In the genomic region with DNA sequence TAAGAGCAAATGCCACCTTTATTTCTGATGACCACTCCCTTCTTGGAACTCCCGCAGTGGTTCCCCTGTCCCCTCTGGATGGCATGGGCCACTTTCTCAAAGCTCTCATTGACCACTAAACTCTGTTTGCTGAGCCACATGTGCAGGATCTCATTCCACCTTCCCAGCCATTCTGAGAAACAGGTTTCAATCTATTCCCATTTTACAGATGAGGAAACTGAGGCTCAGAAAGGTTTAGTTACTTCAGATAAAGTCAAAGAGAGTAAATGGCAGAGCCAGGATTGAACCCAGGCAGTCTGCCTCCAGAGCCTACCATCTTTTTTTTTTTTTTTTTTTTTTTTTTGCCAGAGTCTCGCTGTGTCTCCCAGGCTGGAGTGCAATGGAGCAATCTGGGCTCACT, we compare ENCODE assay signal across 17 cellular contexts. TPM values are rescaled to one million over a fixed set of nuclear protein-coding genes. Genes with fewer than 3 reads are reported as not detected.
DNase-seq lines count a peak whose midpoint lies in the region; ATAC-seq, FAIRE-seq and TF ChIP-seq lines count a peak whose summit lies in the region.
"Had no signal": no experiment of that assay in that cellular context is flagged by ENCODE, and none has a peak within 500 bp of the region (broad histone marks: within the 10 kb centered on the region; RNA-seq: fewer than 3 reads in every experiment).

No MANE protein-coding gene starts in this region.

- CTCF ChIA-PET in endothelial cell of umbilical vein (lab: Charles Lee) = interaction anchor here (0.7 to 1.2 kb wide), 2 partner anchors 71 to 524 kb away, joined by 3 to 4 read pairs; no protein-coding TSS in a partner anchor

- H3K9ac ChIP-seq in endothelial cell of umbilical vein (replicated peaks; ENCODE audit: extremely low read depth, insufficient read depth, low read length) = no peak overlapping the region

- H3K9me3 ChIP-seq in heart right ventricle (no peaks in the 10 kb centered on the region), endothelial cell of umbilical vein (replicated peaks; ENCODE audit: control insufficient read depth, insufficient read depth, low read length) (no peaks in the 10 kb centered on the region), tibial artery (no peaks in the 10 kb centered on the region)
- H3K9me3 ChIP-seq: Caco-2 had no signal

- no peak for ATAC-seq in heart right ventricle
- ATAC-seq in left ventricle myocardium superior = no peak
- ATAC-seq: Panc1 had no signal

- intact Hi-C loops in heart right ventricle (cut with DNase I) (loop anchor here in 2 of 10 donors (2.0 to 5.0 kb wide), 2 partner anchors 27 to 33 kb away; no protein-coding TSS in a partner anchor), left ventricle myocardium superior (cut with micrococcal nuclease) (no loop called here), endothelial cell of umbilical vein (cut with micrococcal nuclease) (no loop called here), tibial artery (cut with DNase I; ENCODE audit: low total_unique reads) (no loop called here)

- H3K4me1 ChIP-seq in heart right ventricle (peaks cover 26 to 98% (median 75%) of the 10 kb centered on the region in 9 donors), endothelial cell of umbilical vein (ENCODE audit: control insufficient read depth, extremely low read depth, insufficient read depth, low read length) (peaks cover 24% of the 10 kb centered on the region), tibial artery (peaks cover 7 to 84% (median 68%) of the 10 kb centered on the region in 4 donors)

- peaks cover 1% of the 10 kb centered on the region for H3K4me1 Mint-ChIP-seq in progenitor cell of endocrine pancreas (ENCODE audit: low read depth)

- H3K27me3 Mint-ChIP-seq in progenitor cell of endocrine pancreas = no peaks in the 10 kb centered on the region

- no TSS peak for BruUV-seq in endothelial cell of umbilical vein (replicated peaks; lab: Mats Ljungman, UMichigan)

- dilution Hi-C loops in endothelial cell of umbilical vein (cut with MboI; ENCODE audit: extremely low pct_ligation_motif_present, low sequenced_read_pairs) = no loop called here

- no peaks in the 10 kb centered on the region for H3K79me2 ChIP-seq in endothelial cell of umbilical vein (ENCODE audit: control insufficient read depth, insufficient read depth, low read length)

- TF ChIP-seq POLR2A in endothelial cell of umbilical vein (IDR thresholded peaks at IDR 0.05; ENCODE audit: low read depth, low read length) = no peak

- no peak overlapping the region for H3K4me2 ChIP-seq in endothelial cell of umbilical vein (ENCODE audit: insufficient read depth, low read length)

- WGBS in heart right ventricle, 2 donors = 90 to 91% methylated on average over 2 of the region's 2 CpGs

- H2AFZ ChIP-seq in endothelial cell of umbilical vein (ENCODE audit: low read depth, low read length) = no peak overlapping the region

- H3K9me3 Mint-ChIP-seq in progenitor cell of endocrine pancreas (ENCODE audit: low read depth) = no peaks in the 10 kb centered on the region
- H3K9me3 Mint-ChIP-seq: CD4-positive, alpha-beta T cell had no signal

- peak overlapping the region in 8 of 10 donors; percentile 49 to 91 (median 78) for H3K27ac ChIP-seq in heart right ventricle
- no peak overlapping the region for H3K27ac ChIP-seq in endothelial cell of umbilical vein (ENCODE audit: insufficient read depth, low read depth, low read length)
- H3K27ac ChIP-seq in tibial artery = peak overlapping the region; percentile 76 to 80

- peak overlapping the region; percentile 58 for H3K27ac Mint-ChIP-seq in progenitor cell of endocrine pancreas
- H3K27ac Mint-ChIP-seq: CD4-positive, alpha-beta T cell had no signal

- H3K4me3 Mint-ChIP-seq in progenitor cell of endocrine pancreas (ENCODE audit: low read depth) = no peak overlapping the region
- H3K4me3 Mint-ChIP-seq: CD4-positive, alpha-beta T cell had no signal

- no peaks in the 10 kb centered on the region for H3K9me1 ChIP-seq in endothelial cell of umbilical vein (replicated peaks; ENCODE audit: control insufficient read depth, extremely low read depth, insufficient read depth, low read length)

- no peaks in the 10 kb centered on the region for H3K36me3 ChIP-seq in heart right ventricle
- H3K36me3 ChIP-seq in endothelial cell of umbilical vein (ENCODE audit: control insufficient read depth in 2 of 2, extremely low read depth in 1 of 2, insufficient read depth in 2 of 2, low read length in 2 of 2) = no peaks in the 10 kb centered on the region
- H3K36me3 ChIP-seq in tibial artery = no peaks in the 10 kb centered on the region

- no peak for TF ChIP-seq CTCF in heart right ventricle (IDR thresholded peaks at IDR 0.05)
- TF ChIP-seq CTCF in endothelial cell of umbilical vein (IDR thresholded peaks at IDR 0.05; ENCODE audit: extremely low read depth in 1 of 2, insufficient read depth in 1 of 2, low read depth in 1 of 2, low read length in 2 of 2) = no peak
- TF ChIP-seq CTCF in progenitor cell of endocrine pancreas (IDR thresholded peaks at IDR 0.05; ENCODE audit: unreplicated experiment) = no peak
- no peak for TF ChIP-seq CTCF in tibial artery (IDR thresholded peaks at IDR 0.05)

- no peak for DNase-seq in heart right ventricle
- no peak for DNase-seq in left ventricle myocardium superior
- no peak for DNase-seq in endothelial cell of umbilical vein (ENCODE audit: low read depth, low spot score)
- DNase-seq in progenitor cell of endocrine pancreas (ENCODE audit: low spot score, unreplicated experiment) = no peak
- no peak for DNase-seq in tibial artery
- DNase-seq in SHP77 treated with DMSO at 0.1 percent for 48 hours (lab: John Stamatoyannopoulos, UW) = no peak
- DNase-seq in cerebellum (ENCODE audit: low spot score) = no peak
- DNase-seq in cerebellar nuclear complex (lab: John Stamatoyannopoulos, UW) = no peak
- DNase-seq: 8988T; Caco-2; CD4-positive, alpha-beta T cell; NCI-H1417 treated with DMSO at 0.1 percent for 48 hours; NCI-H1930; NCI-H446 treated with DMSO at 0.1 percent for 48 hours had no signal

- H3K4me3 ChIP-seq in heart right ventricle (no peak overlapping the region), endothelial cell of umbilical vein (replicated peaks in 1 of 3; ENCODE audit: insufficient read depth in 1 of 3, low read depth in 1 of 3, low read length in 3 of 3) (no peak overlapping the region), tibial artery (no peak overlapping the region)

- peak; percentile 12 for FAIRE-seq in endothelial cell of umbilical vein (lab: Jason Lieb, UNC)
- FAIRE-seq: G401.6, H1 had no signal

- POLR2A ChIA-PET in endothelial cell of umbilical vein (lab: Charles Lee) = no interaction called here

- no peaks in the 10 kb centered on the region for H3K27me3 ChIP-seq in heart right ventricle
- no peaks in the 10 kb centered on the region for H3K27me3 ChIP-seq in endothelial cell of umbilical vein (ENCODE audit: control insufficient read depth in 2 of 2, insufficient read depth in 2 of 2, low read length in 2 of 2)
- no peaks in the 10 kb centered on the region for H3K27me3 ChIP-seq in tibial artery

- no peaks in the 10 kb centered on the region for H4K20me1 ChIP-seq in endothelial cell of umbilical vein (replicated peaks; ENCODE audit: control insufficient read depth, extremely low read depth, insufficient read depth, low read length)

- H3K36me3 Mint-ChIP-seq in progenitor cell of endocrine pancreas (ENCODE audit: insufficient read depth) = peaks cover 21% of the 10 kb centered on the region

TF ChIP-seq in endothelial cell of umbilical vein, 7 proteins besides CTCF, POLR2A, EP300 and RAD21:
- no peak for TF ChIP-seq GATA2 (IDR thresholded peaks at IDR 0.05; ENCODE audit: insufficient read depth, insufficient read length, low read depth, low read length)
- TF ChIP-seq EZH2 (IDR thresholded peaks at IDR 0.05; ENCODE audit: borderline replicate concordance, low read depth, low read length, severe bottlenecking) = no peak
- TF ChIP-seq MYC (IDR thresholded peaks at IDR 0.05; ENCODE audit: low read depth, low read length) = no peak
- TF ChIP-seq, protein P1, sequence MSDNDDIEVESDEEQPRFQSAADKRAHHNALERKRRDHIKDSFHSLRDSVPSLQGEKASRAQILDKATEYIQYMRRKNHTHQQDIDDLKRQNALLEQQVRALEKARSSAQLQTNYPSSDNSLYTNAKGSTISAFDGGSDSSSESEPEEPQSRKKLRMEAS (IDR thresholded peaks at IDR 0.05; ENCODE audit: insufficient read depth, insufficient read length) = no peak
- no peak for TF ChIP-seq POLR2AphosphoS5 (IDR thresholded peaks at IDR 0.05; ENCODE audit: insufficient read depth, low read depth, low read length)
- TF ChIP-seq JUN (IDR thresholded peaks at IDR 0.05; ENCODE audit: borderline replicate concordance, insufficient read depth, insufficient read length, low read depth) = no peak
- TF ChIP-seq FOS (IDR thresholded peaks at IDR 0.05; ENCODE audit: borderline replicate concordance, insufficient read depth, low read length) = no peak

RNA-seq across cellular contexts. Expression of a gene that starts 24.2 kb away (rescaled TPM):
- total RNA-seq in heart right ventricle (10 to 100 TPM in 2 of 10 donors, 1 to 10 TPM in 8; 4.1 to 11.5 (median 5.1) TPM), left ventricle myocardium superior (11.0 TPM), endothelial cell of umbilical vein (48.6 and 49.1 TPM in 2 replicates), progenitor cell of endocrine pancreas (162 and 178 TPM in 2 replicates), cerebellum (15.5 TPM)
- polyA plus RNA-seq in heart right ventricle (10 to 100 TPM in 1 of 2 donors, 1 to 10 TPM in 1; 3.1 to 35.8 TPM), endothelial cell of umbilical vein (14.7 and 14.9 TPM in 2 replicates)
- 5.1 and 7.1 TPM in 2 replicates for polyA plus RNA-seq in endothelial cell of umbilical vein (2011; cell fraction: cytosol; rRNA removed)
- 147 and 157 TPM in 2 replicates for polyA plus RNA-seq in endothelial cell of umbilical vein (2011; cell fraction: nucleus; rRNA removed)
- 30.8 and 37.0 TPM in 2 replicates for polyA plus RNA-seq in endothelial cell of umbilical vein (2012)
- polyA minus RNA-seq in endothelial cell of umbilical vein = 17.6 and 18.7 TPM in 2 replicates
- polyA minus RNA-seq in endothelial cell of umbilical vein (2011; cell fraction: cytosol; rRNA and poly(A)+ RNA removed) = 1.4 TPM
- 54.5 and 60.8 TPM in 2 replicates for polyA minus RNA-seq in endothelial cell of umbilical vein (2011; cell fraction: nucleus; rRNA and poly(A)+ RNA removed)
